ENCODE assay signal across 15 cellular contexts in genomic region chr7:137789215-137789899, GRCh38.
"Had no signal": no experiment of that assay in that cellular context is flagged by ENCODE, and none has a peak within 500 bp of the region (broad histone marks: within the 10 kb centered on the region; RNA-seq: fewer than 3 reads in every experiment).

No MANE protein-coding gene starts in this region.

- FAIRE-seq: frontal cortex had no signal

- H3K36me3 ChIP-seq: cardiac muscle cell, heart left ventricle had no signal

- H3K4me3 Mint-ChIP-seq: activated T-cell treated with anti-CD3 and anti-CD28 coated beads, Interleukin-2, amount 50 U/mL, for 24 hours; natural killer cell; stimulated activated naive CD8-positive, alpha-beta T cell treated with anti-CD3 and anti-CD28 coated beads, Interleukin-15, amount 100 ng/mL, for 72 hours; T-helper 2 cell treated with Interferon-gamma antibody and Interleukin-4, amounts not matched to agents 5 μg/mL and 100 μg/mL, for 36 hours had no signal

- H3K9me3 Mint-ChIP-seq: activated T-cell treated with anti-CD3 and anti-CD28 coated beads, Interleukin-2, amount 50 U/mL, for 24 hours; T-helper 2 cell treated with Interferon-gamma antibody and Interleukin-4, amounts not matched to agents 5 μg/mL and 100 μg/mL, for 36 hours had no signal

- H3K36me3 Mint-ChIP-seq: activated naive CD4-positive, alpha-beta T cell treated with anti-CD3 and anti-CD28 coated beads, Interleukin-2, amount 50 U/mL, for 72 hours; natural killer cell had no signal

- H3K27ac Mint-ChIP-seq: activated naive CD4-positive, alpha-beta T cell treated with anti-CD3 and anti-CD28 coated beads, Interleukin-2, amount 50 U/mL, for 72 hours; activated T-cell treated with anti-CD3 and anti-CD28 coated beads, Interleukin-2, amount 50 U/mL, for 24 hours; natural killer cell; T-helper 2 cell treated with Interferon-gamma antibody and Interleukin-4, amounts not matched to agents 5 μg/mL and 100 μg/mL, for 36 hours had no signal

- H3K27me3 ChIP-seq: cardiac muscle cell, heart left ventricle had no signal

- H3K27ac ChIP-seq: cardiac muscle cell, heart left ventricle had no signal

- H3K4me3 ChIP-seq: cardiac muscle cell, coronary artery, heart left ventricle had no signal

- H3K4me1 Mint-ChIP-seq: natural killer cell; stimulated activated naive CD8-positive, alpha-beta T cell treated with anti-CD3 and anti-CD28 coated beads, Interleukin-15, amount 100 ng/mL, for 72 hours had no signal

- H3K4me1 ChIP-seq: heart left ventricle had no signal

- DNase-seq: activated CD4-positive, alpha-beta T cell treated with anti-CD3 and anti-CD28 coated beads, Interleukin-2, amount 50 U/mL, for 4 hours; activated effector memory CD4-positive, alpha-beta T cell treated with anti-CD3 and anti-CD28 coated beads, Interleukin-2, amount 50 U/mL, for 16 hours; activated T-cell treated with anti-CD3 and anti-CD28 coated beads, Interleukin-2, amount 50 U/mL, for 24 hours; amygdala; effector CD8-positive, alpha-beta T cell; erythroblast; heart left ventricle; natural killer cell; stimulated activated CD4-positive, alpha-beta T cell treated with anti-CD3 and anti-CD28 coated beads, Interleukin-4, amount 100 ng/mL, for 1 hour; stimulated activated naive CD8-positive, alpha-beta T cell treated with anti-CD3 and anti-CD28 coated beads, Interleukin-15, amount 100 ng/mL, for 72 hours had no signal
